Comparison of ENCODE assay signal across 3 cellular contexts in the genomic region with DNA sequence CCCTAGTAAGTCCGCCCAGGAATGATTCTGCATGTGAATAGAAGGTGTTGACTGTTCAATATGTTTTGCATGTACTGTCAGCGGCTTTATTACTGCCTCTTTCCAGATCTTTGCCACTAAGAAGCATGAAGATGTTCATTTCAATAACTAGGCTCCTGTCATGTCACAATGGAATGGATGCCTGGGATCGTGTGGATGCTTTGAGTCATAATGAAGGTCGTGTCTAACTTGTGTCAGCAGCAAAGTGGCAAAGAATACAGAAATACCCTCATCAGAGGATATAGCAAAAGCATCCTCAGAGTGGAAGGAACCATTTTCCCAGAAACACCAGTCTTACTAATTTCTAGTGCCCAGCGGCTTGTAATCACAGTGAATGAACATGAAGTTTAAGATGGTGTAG.
"Had no signal": no experiment of that assay in that cellular context is flagged by ENCODE, and none has a peak within 500 bp of the region (broad histone marks: within the 10 kb centered on the region; RNA-seq: fewer than 3 reads in every experiment).

No MANE protein-coding gene starts in this region.

- H3K4me3 ChIP-seq: GM12878 had no signal

- ATAC-seq: GM12878 had no signal

- DNase-seq: GDM1, GF-D8 had no signal
